ENCODE assay signal across 8 cellular contexts in the genomic region with DNA sequence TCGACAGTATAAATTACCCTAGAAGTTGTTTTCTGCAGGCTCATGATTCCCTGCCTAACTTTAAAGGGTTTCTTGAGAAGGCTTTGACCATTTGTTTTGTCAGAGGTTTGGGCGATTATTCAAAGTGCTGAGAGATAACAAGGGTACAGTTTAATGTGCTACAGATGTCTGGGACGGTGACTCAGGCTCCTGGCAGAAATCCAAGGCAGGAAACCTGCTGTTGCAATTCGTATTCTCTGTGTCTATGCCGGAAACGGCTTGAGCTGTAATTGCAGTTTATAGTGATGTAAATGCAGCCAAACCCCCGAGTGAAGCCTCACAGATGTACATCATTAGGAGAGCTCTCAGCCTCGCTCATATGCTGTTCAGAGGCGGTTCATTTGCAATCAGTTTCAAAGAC.
DNase-seq lines count a peak whose midpoint lies in the region; ATAC-seq and TF ChIP-seq lines count a peak whose summit lies in the region.

No MANE protein-coding gene starts in this region.

- CTCF ChIA-PET in AG04449 (lab: Yijun Ruan, JAX) = interaction anchor here (0.7 to 4.9 kb wide), 5 partner anchors 10 to 680 kb away, joined by 3 to 52 read pairs (median 4); partner anchors contain the start of genes C3orf49 and PSMD6

- ATAC-seq in GM21717 (IDR thresholded peaks at IDR 0.05; ENCODE audit: unreplicated experiment) (peak; percentile 50), GM19035 (IDR thresholded peaks at IDR 0.05; ENCODE audit: unreplicated experiment) (no peak)

- no peaks in the 10 kb centered on the region for H3K36me3 ChIP-seq in uterus

- H3K9me3 Mint-ChIP-seq in T-helper 2 cell treated with Interferon-gamma antibody and Interleukin-4, amounts not matched to agents 5 μg/mL and 100 μg/mL, for 36 hours = no peaks in the 10 kb centered on the region

- TF ChIP-seq POLR2A in uterus (IDR thresholded peaks at IDR 0.05) = no peak

- no peaks in the 10 kb centered on the region for H3K9me3 ChIP-seq in uterus

- no peaks in the 10 kb centered on the region for H3K4me1 Mint-ChIP-seq in T-helper 2 cell treated with Interferon-gamma antibody and Interleukin-4, amounts not matched to agents 5 μg/mL and 100 μg/mL, for 36 hours (ENCODE audit: low read depth)

- POLR2A ChIA-PET in AG04449 (lab: Yijun Ruan, JAX) = no interaction called here

- H3K4me1 ChIP-seq in uterus = peaks cover 0 to 3% of the 10 kb centered on the region in 2 donors

- no peak overlapping the region for H3K27ac Mint-ChIP-seq in T-helper 2 cell treated with Interferon-gamma antibody and Interleukin-4, amounts not matched to agents 5 μg/mL and 100 μg/mL, for 36 hours

- TF ChIP-seq CTCF in AG04449 (IDR thresholded peaks at IDR 0.05; ENCODE audit: insufficient read depth, low read length, missing control alignments) (no peak), epithelial cell of esophagus (IDR thresholded peaks at IDR 0.05; ENCODE audit: insufficient read depth, low read depth, low read length, missing control alignments) (no peak), uterus (IDR thresholded peaks at IDR 0.05) (no peak)

- no peak overlapping the region for H3K27ac ChIP-seq in uterus

- H3K36me3 Mint-ChIP-seq in T-helper 2 cell treated with Interferon-gamma antibody and Interleukin-4, amounts not matched to agents 5 μg/mL and 100 μg/mL, for 36 hours (ENCODE audit: low read depth) = no peaks in the 10 kb centered on the region

- H3K4me3 Mint-ChIP-seq in T-helper 2 cell treated with Interferon-gamma antibody and Interleukin-4, amounts not matched to agents 5 μg/mL and 100 μg/mL, for 36 hours = no peak overlapping the region

- no peak overlapping the region for H3K4me3 ChIP-seq in AG04449 (ENCODE audit: low read depth, low read length)
- no peak overlapping the region for H3K4me3 ChIP-seq in epithelial cell of esophagus (ENCODE audit: low read length)
- H3K4me3 ChIP-seq in uterus = no peak overlapping the region

- DNase-seq in AG04449 (ENCODE audit: low read depth, low spot score) (peak; percentile 84), NCI-H1694 (lab: John Stamatoyannopoulos, UW) (peak; percentile 90), epithelial cell of esophagus (ENCODE audit: low read depth) (peak; percentile 92), myocyte (ENCODE audit: low read depth) (peak; percentile 64), uterus (peak; percentile 91 to 95)
- peak; percentile 14 for DNase-seq in T-helper 2 cell treated with Interferon-gamma antibody and Interleukin-4, amounts not matched to agents 5 μg/mL and 100 μg/mL, for 36 hours (ENCODE audit: low spot score)

- H3K27me3 ChIP-seq in uterus = no peaks in the 10 kb centered on the region

- intact Hi-C loops in uterus (cut with DNase I; ENCODE audit: low total_unique reads) = no loop called here

- H3K27me3 Mint-ChIP-seq in T-helper 2 cell treated with Interferon-gamma antibody and Interleukin-4, amounts not matched to agents 5 μg/mL and 100 μg/mL, for 36 hours (ENCODE audit: low read depth) = peaks cover 2% of the 10 kb centered on the region

Comparison
In these comparisons a context has a peak if more than half of its experiments do, and no peak if none do; other contexts are left out.
1. DNase-seq: peak in every context shown above with its lines; median percentile 93 in uterus; 92 in epithelial cell of esophagus; 90 in NCI-H1694; 84 in AG04449; 64 in myocyte; 14 in T-helper 2 cell treated with Interferon-gamma antibody and Interleukin-4, amounts not matched to agents 5 μg/mL and 100 μg/mL, for 36 hours.